9 cellular contexts compared by ENCODE assay signal in the genomic region with DNA sequence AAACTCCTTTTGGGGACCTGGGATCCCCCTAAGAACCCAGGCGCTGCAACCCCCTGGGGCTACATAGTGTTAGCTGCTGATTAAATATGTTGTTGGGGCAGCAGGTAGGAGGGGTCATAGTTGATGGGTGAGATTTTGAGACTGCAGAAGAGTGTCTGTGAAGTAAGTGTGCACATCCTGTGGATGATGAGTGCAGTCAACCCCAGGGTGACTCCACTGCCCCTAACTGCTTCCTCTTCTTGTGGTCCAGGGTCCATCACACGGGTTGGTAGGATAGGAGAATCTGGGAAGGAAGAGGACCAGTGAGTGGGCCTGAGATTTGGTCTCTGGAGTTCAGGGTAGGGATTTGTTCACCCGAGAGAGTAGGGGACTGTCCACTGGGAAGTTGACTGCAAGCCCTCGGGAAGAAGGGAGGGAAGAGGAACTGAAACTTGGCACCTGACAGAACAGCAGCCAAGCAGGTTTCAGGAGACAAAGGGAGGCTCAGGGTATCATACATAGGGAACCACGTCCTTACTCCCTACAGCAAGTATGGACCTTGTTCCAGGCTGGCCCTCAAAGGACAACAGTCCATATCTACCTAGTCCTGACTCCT. TPM values are rescaled to one million over a fixed set of nuclear protein-coding genes. Genes with fewer than 3 reads are reported as not detected.
DNase-seq lines count a peak whose midpoint lies in the region; ATAC-seq and TF ChIP-seq lines count a peak whose summit lies in the region.
"Had no signal": no experiment of that assay in that cellular context is flagged by ENCODE, and none has a peak within 500 bp of the region (broad histone marks: within the 10 kb centered on the region; RNA-seq: fewer than 3 reads in every experiment).

No MANE protein-coding gene starts in this region.

- H3K4me3 ChIP-seq in iPS-15b (ENCODE audit: low read depth, low read length) (peak overlapping the region; percentile 43), thoracic aorta (peak overlapping the region; percentile 80)

- H3K4me1 ChIP-seq in iPS-15b (ENCODE audit: control insufficient read depth, insufficient read depth, low read length) (peaks cover 4% of the 10 kb centered on the region), thoracic aorta (ENCODE audit: control insufficient read depth in 1 of 2, low read depth in 2 of 2) (peaks cover 0 to 13% of the 10 kb centered on the region in 2 donors)

- in situ Hi-C loops in ACHN (cut with HindIII; ENCODE audit: low pct_ligation_motif_present, low pct_unique_long_range_greater_than_20kb, low sequenced_read_pairs) = no loop called here

- POLR2A ChIA-PET in activated B cell treated with CpG ODN at 0.5 μM for 24 hours (lab: Charles Lee) = no interaction called here

- H3K36me3 ChIP-seq in iPS-15b (ENCODE audit: control insufficient read depth, insufficient read depth, low read length) (no peaks in the 10 kb centered on the region), thoracic aorta (no peaks in the 10 kb centered on the region)

- TF ChIP-seq CTCF in activated B cell treated with CpG ODN at 0.5 μM for 24 hours (IDR thresholded peaks at IDR 0.05) (no peak), thoracic aorta (IDR thresholded peaks at IDR 0.05) (no peak)

- H3K9ac ChIP-seq in iPS-15b (ENCODE audit: low read depth, low read length) = no peak overlapping the region

- CTCF ChIA-PET in activated B cell treated with CpG ODN at 0.5 μM for 24 hours (lab: Charles Lee) = no interaction called here

- H3K9me3 ChIP-seq in iPS-15b (ENCODE audit: control insufficient read depth, insufficient read depth, low read length) (peaks cover 2% of the 10 kb centered on the region), thoracic aorta (no peaks in the 10 kb centered on the region)

- H3K4me3 Mint-ChIP-seq in activated T-cell treated with anti-CD3 and anti-CD28 coated beads, Interleukin-2, amount 50 U/mL, for 24 hours = peak overlapping the region; percentile 77
- peak overlapping the region; percentile 68 for H3K4me3 Mint-ChIP-seq in activated B cell treated with CpG ODN at 0.5 μM for 24 hours

- H3K27me3 Mint-ChIP-seq in activated T-cell treated with anti-CD3 and anti-CD28 coated beads, Interleukin-2, amount 50 U/mL, for 24 hours = peaks cover 49% of the 10 kb centered on the region
- H3K27me3 Mint-ChIP-seq in activated B cell treated with CpG ODN at 0.5 μM for 24 hours = no peaks in the 10 kb centered on the region

- H3K27me3 ChIP-seq in iPS-15b (ENCODE audit: control insufficient read depth, insufficient read depth, low read length) = no peaks in the 10 kb centered on the region
- H3K27me3 ChIP-seq in thoracic aorta (replicated peaks; ENCODE audit: insufficient read depth) = no peaks in the 10 kb centered on the region

- H3K4me1 Mint-ChIP-seq in activated T-cell treated with anti-CD3 and anti-CD28 coated beads, Interleukin-2, amount 50 U/mL, for 24 hours (ENCODE audit: low read depth) = peaks cover 40% of the 10 kb centered on the region
- H3K4me1 Mint-ChIP-seq in activated B cell treated with CpG ODN at 0.5 μM for 24 hours = peaks cover 43% of the 10 kb centered on the region

- DNase-seq in activated T-cell treated with anti-CD3 and anti-CD28 coated beads, Interleukin-2, amount 50 U/mL, for 24 hours = no peak
- DNase-seq in activated T-cell treated with anti-CD3 and anti-CD28 coated beads, Interleukin-2, amount 50 U/mL, for 1 hour = no peak
- DNase-seq in activated B cell treated with CpG ODN at 0.5 μM for 24 hours = no peak
- DNase-seq in thoracic aorta (ENCODE audit: low spot score) = no peak
- DNase-seq in ACHN = no peak
- no peak for DNase-seq in NCI-H526 treated with DMSO at 0.1 percent for 48 hours (lab: John Stamatoyannopoulos, UW)
- DNase-seq in NCI-H774 (lab: John Stamatoyannopoulos, UW) = no peak
- DNase-seq: NCI-H1092 treated with DMSO at 0.1 percent for 48 hours had no signal

- intact Hi-C loops in activated B cell treated with CpG ODN at 0.5 μM for 24 hours (cut with micrococcal nuclease) = loop anchor here (5.0 to 10.0 kb wide), 4 partner anchors 99 to 1628 kb away; partner anchors contain the start of gene EFNB1

- peak overlapping the region; percentile 62 for H3K27ac Mint-ChIP-seq in activated T-cell treated with anti-CD3 and anti-CD28 coated beads, Interleukin-2, amount 50 U/mL, for 24 hours
- peak overlapping the region; percentile 35 for H3K27ac Mint-ChIP-seq in activated B cell treated with CpG ODN at 0.5 μM for 24 hours

- H3K27ac ChIP-seq in thoracic aorta = peak overlapping the region; percentile 28 to 69

- ATAC-seq in activated B cell treated with CpG ODN at 0.5 μM for 24 hours (ENCODE audit: low read depth) (no peak), thoracic aorta (ENCODE audit: insufficient number of reproducible peaks, low FRiP score, low read depth) (no peak)

- no peaks in the 10 kb centered on the region for H3K9me3 Mint-ChIP-seq in activated T-cell treated with anti-CD3 and anti-CD28 coated beads, Interleukin-2, amount 50 U/mL, for 24 hours
- H3K9me3 Mint-ChIP-seq in activated B cell treated with CpG ODN at 0.5 μM for 24 hours = no peaks in the 10 kb centered on the region

- H3K36me3 Mint-ChIP-seq in activated T-cell treated with anti-CD3 and anti-CD28 coated beads, Interleukin-2, amount 50 U/mL, for 24 hours (ENCODE audit: low read depth) = no peaks in the 10 kb centered on the region
- no peaks in the 10 kb centered on the region for H3K36me3 Mint-ChIP-seq in activated B cell treated with CpG ODN at 0.5 μM for 24 hours (ENCODE audit: low read depth)

RNA-seq across cellular contexts. Expression of gene DLG3, which starts 8.5 kb away (rescaled TPM):
- total RNA-seq in activated B cell treated with CpG ODN at 0.5 μM for 24 hours (2.4 and 3.5 TPM in 2 replicates), thoracic aorta (10 to 100 TPM; 17.3 to 18.7 TPM)

RNA-seq across cellular contexts. Expression of gene GDPD2, which starts 30.0 kb away (rescaled TPM):
- not detected in 2 replicates for total RNA-seq in activated B cell treated with CpG ODN at 0.5 μM for 24 hours
- not detected for total RNA-seq in thoracic aorta
